15 cellular contexts compared by ENCODE assay signal in the genomic region with DNA sequence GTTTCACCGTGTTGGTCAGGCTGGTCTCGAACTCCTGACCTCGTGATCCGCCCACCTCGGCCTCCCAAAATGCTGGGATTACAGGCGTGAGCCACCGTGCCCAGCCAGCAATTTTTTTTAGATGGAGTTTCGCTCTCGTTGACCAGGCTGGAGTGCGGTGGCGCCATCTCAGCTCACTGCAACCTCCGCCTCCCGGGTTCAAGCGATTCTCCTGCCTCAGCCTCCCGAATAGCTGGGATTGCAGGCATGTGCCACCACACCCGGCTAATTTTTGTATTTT. TPM values are rescaled to one million over a fixed set of nuclear protein-coding genes. Genes with fewer than 3 reads are reported as not detected.
DNase-seq lines count a peak whose midpoint lies in the region; ATAC-seq, FAIRE-seq and TF ChIP-seq lines count a peak whose summit lies in the region.
"Not testable (repeated sequence)": the region's sequence is repeated elsewhere in the genome, so short reads cannot be mapped to it uniquely, and the experiment has no call there.
"Had no signal": no experiment of that assay in that cellular context is flagged by ENCODE, and none has a peak within 500 bp of the region (broad histone marks: within the 10 kb centered on the region; RNA-seq: fewer than 3 reads in every experiment).

No MANE protein-coding gene starts in this region.

- whole genome bisulfite sequencing in GM23248 (ENCODE audit: low coverage in 1 of 2, low lambda C conversion rate in 2 of 2, missing lambda C conversion rate in 2 of 2), 2 experiments, result 93 to 98% methylated on average over 16 of the region's 16 CpGs
- WGBS in H1 (ENCODE audit: extremely low coverage in 1 of 2, insufficient coverage in 1 of 2, insufficient read length in 1 of 2, insufficient replicate concordance in 2 of 2, low coverage in 1 of 2, low lambda C conversion rate in 2 of 2, missing lambda C conversion rate in 1 of 2), 2 experiments, result 94% methylated on average over 16 of the region's 16 CpGs; no CpG with 5 or more reads in 1 of the 2 experiments
- WGBS in smooth muscle cell (ENCODE audit: low lambda C conversion rate), result 95% methylated on average over 16 of the region's 16 CpGs

- H3K36me3 ChIP-seq in GM23248 (ENCODE audit: low read depth) (peaks cover 16% of the 10 kb centered on the region), PC-3 (ENCODE audit: low read depth, low read length) (peaks cover 12% of the 10 kb centered on the region; the same call in 1 of the 2 replicates), H1 (ENCODE audit: control insufficient read depth in 2 of 4, insufficient read depth in 4 of 4, low read length in 3 of 4) (peaks cover 3 to 18% (median 11%) of the 10 kb centered on the region in 4 experiments; a peak in 7 of 8 replicates), smooth muscle cell (ENCODE audit: low read depth) (peaks cover 14% of the 10 kb centered on the region)
- peaks cover 0 to 14% (median 5%) of the 10 kb centered on the region in 3 experiments for H3K36me3 ChIP-seq in naive thymus-derived CD4-positive, alpha-beta T cell (ENCODE audit: control insufficient read depth in 2 of 3, insufficient read depth in 3 of 3, low read length in 3 of 3)

- H4K8ac ChIP-seq in H1 (ENCODE audit: extremely low read depth, insufficient read depth, low read length), result peak overlapping the region; percentile 66

- intact Hi-C loops in PC-3 (cut with micrococcal nuclease), result not testable (repeated sequence)
- intact Hi-C loops in activated CD4-positive, alpha-beta memory T cell treated with anti-CD3 and anti-CD28 coated beads for 36 hours (cut with micrococcal nuclease), result loop anchor here (10.0 kb wide), 2 partner anchors 1729 to 1801 kb away; a partner anchor contains a TSS
- intact Hi-C loops in naive thymus-derived CD4-positive, alpha-beta T cell (cut with micrococcal nuclease), result loop anchor here in 1 of 2 donors (10.0 kb wide), 3 partner anchors 1729 to 1899 kb away; a partner anchor contains a TSS

- H3K27me3 ChIP-seq in GM23248 (replicated peaks; ENCODE audit: insufficient read depth); PC-3 (ENCODE audit: low read length); H1 (replicated peaks in 1 of 4; ENCODE audit: control insufficient read depth in 3 of 4, extremely low read depth in 1 of 4, insufficient read depth in 3 of 4, low read length in 3 of 4); naive thymus-derived CD4-positive, alpha-beta T cell (ENCODE audit: control insufficient read depth in 2 of 2, insufficient read depth in 2 of 2, low read length in 2 of 2); smooth muscle cell (ENCODE audit: low read depth): not testable (repeated sequence)

- peaks cover 19% of the 10 kb centered on the region for H3K36me3 Mint-ChIP-seq in activated CD4-positive, alpha-beta memory T cell treated with anti-CD3 and anti-CD28 coated beads for 36 hours
- H3K36me3 Mint-ChIP-seq in activated naive CD4-positive, alpha-beta T cell treated with anti-CD3 and anti-CD28 coated beads, Interleukin-2, amount 50 U/mL, for 72 hours, result peaks cover 14 to 30% of the 10 kb centered on the region in 2 donors
- not testable (repeated sequence) for H3K36me3 Mint-ChIP-seq in naive thymus-derived CD4-positive, alpha-beta T cell

- not testable (repeated sequence) for H3K9ac ChIP-seq in GM23248; PC-3 (ENCODE audit: low read length); H1 (replicated peaks in 1 of 4; ENCODE audit: extremely low read depth in 1 of 4, low read depth in 3 of 4, low read length in 3 of 4); smooth muscle cell (ENCODE audit: low read depth)

- peaks cover 42% of the 10 kb centered on the region for H3F3A ChIP-seq in GM23248 (ENCODE audit: insufficient read depth)
- H3F3A ChIP-seq in PC-3 (ENCODE audit: low read length, unreplicated experiment); smooth muscle cell (ENCODE audit: low read depth): not testable (repeated sequence)

- peak overlapping the region; percentile 99 for H3K4me3 ChIP-seq in AG09309 (ENCODE audit: control insufficient read depth, low read depth, low read length)
- H3K4me3 ChIP-seq in GM23248, result peak overlapping the region; percentile 95
- H3K4me3 ChIP-seq in PC-3 (ENCODE audit: low read length), result peak overlapping the region; percentile 98; the same call in 1 of the 2 replicates
- H3K4me3 ChIP-seq in H1 (ENCODE audit: extremely low read depth in 1 of 4, insufficient read depth in 2 of 4, low read depth in 3 of 4, low read length in 4 of 4); naive thymus-derived CD4-positive, alpha-beta T cell (ENCODE audit: low read length): not testable (repeated sequence)
- peak overlapping the region; percentile 97 for H3K4me3 ChIP-seq in smooth muscle cell

- TF ChIP-seq RAD21 in H1 (IDR thresholded peaks at IDR 0.05 in 1 of 2, conservative IDR thresholded peaks at IDR 0.05 in 1 of 2; ENCODE audit: low read depth in 2 of 2, low read length in 2 of 2), result not testable (repeated sequence)

- not testable (repeated sequence) for H3K27ac Mint-ChIP-seq in activated CD4-positive, alpha-beta memory T cell treated with anti-CD3 and anti-CD28 coated beads for 36 hours
- peak overlapping the region; percentile 99 to 100 for H3K27ac Mint-ChIP-seq in activated naive CD4-positive, alpha-beta T cell treated with anti-CD3 and anti-CD28 coated beads, Interleukin-2, amount 50 U/mL, for 72 hours
- H3K27ac Mint-ChIP-seq in naive thymus-derived CD4-positive, alpha-beta T cell, result peak overlapping the region in 1 of 9 donors; percentile 98

- FAIRE-seq in H1 (lab: Jason Lieb, UNC), result not testable (repeated sequence)

- not testable (repeated sequence) for H2AFZ ChIP-seq in GM23248; PC-3 (ENCODE audit: low read length); H1 (ENCODE audit: low read length); smooth muscle cell (ENCODE audit: low read depth)

- not testable (repeated sequence) for H4K5ac ChIP-seq in H1 (ENCODE audit: insufficient read length, low read depth, low read length)

- H3K79me1 ChIP-seq in H1 (ENCODE audit: low read depth, low read length), result not testable (repeated sequence)

- not testable (repeated sequence) for H2BK15ac ChIP-seq in H1 (ENCODE audit: low read length)

- H3K23ac ChIP-seq in H1 (ENCODE audit: insufficient read length), result not testable (repeated sequence)

- not testable (repeated sequence) for TF ChIP-seq CTCF in AG09309 (IDR thresholded peaks at IDR 0.05; ENCODE audit: control insufficient read depth, insufficient read depth, low read depth, low read length, missing control alignments); PC-3 (conservative IDR thresholded peaks at IDR 0.05; ENCODE audit: low read depth, low read length); H1 (IDR thresholded peaks at IDR 0.05; ENCODE audit: control extremely low read depth in 1 of 3, insufficient read depth in 1 of 3, low read depth in 1 of 3, low read length in 3 of 3); smooth muscle cell (IDR thresholded peaks at IDR 0.05; ENCODE audit: borderline replicate concordance, insufficient read depth, poor library complexity, severe bottlenecking)

- not testable (repeated sequence) for TF ChIP-seq POLR2A in H1 (IDR thresholded peaks at IDR 0.05; ENCODE audit: control extremely low read depth in 1 of 2, low read depth in 2 of 2, low read length in 2 of 2)

- H3K79me2 ChIP-seq in GM23248 (ENCODE audit: insufficient read depth) (peaks cover 63% of the 10 kb centered on the region), PC-3 (ENCODE audit: low read length) (peaks cover 67% of the 10 kb centered on the region), H1 (ENCODE audit: control insufficient read depth in 1 of 2, insufficient read depth in 2 of 2, low read length in 2 of 2) (peaks cover 15 to 57% of the 10 kb centered on the region in 2 experiments), smooth muscle cell (ENCODE audit: low read depth) (peaks cover 58% of the 10 kb centered on the region)

- not testable (repeated sequence) for H3K27me3 Mint-ChIP-seq in activated CD4-positive, alpha-beta memory T cell treated with anti-CD3 and anti-CD28 coated beads for 36 hours; naive thymus-derived CD4-positive, alpha-beta T cell

- not testable (repeated sequence) for TF ChIP-seq EP300 in H1 (IDR thresholded peaks at IDR 0.05; ENCODE audit: borderline replicate concordance in 1 of 2, low read depth in 2 of 2, low read length in 2 of 2)

- BruUV-seq in PC-3 (replicated peaks; lab: Mats Ljungman, UMichigan), result not testable (repeated sequence)

- H2BK120ac ChIP-seq in H1 (replicated peaks; ENCODE audit: low read depth, low read length), result not testable (repeated sequence)

- peaks cover 27% of the 10 kb centered on the region for H3K4me1 Mint-ChIP-seq in activated CD4-positive, alpha-beta memory T cell treated with anti-CD3 and anti-CD28 coated beads for 36 hours (ENCODE audit: low read depth)
- H3K4me1 Mint-ChIP-seq in naive thymus-derived CD4-positive, alpha-beta T cell, result peaks cover 8 to 40% (median 25%) of the 10 kb centered on the region in 7 donors

- H3K4me3 Mint-ChIP-seq in activated CD4-positive, alpha-beta memory T cell treated with anti-CD3 and anti-CD28 coated beads for 36 hours, result peak overlapping the region; percentile 97
- peak overlapping the region in 7 of 10 donors; percentile 21 to 99 (median 96) for H3K4me3 Mint-ChIP-seq in naive thymus-derived CD4-positive, alpha-beta T cell

- not testable (repeated sequence) for H3K14ac ChIP-seq in H1 (ENCODE audit: insufficient read length)

- POLR2A ChIA-PET in PC-3 (lab: Charles Lee; ENCODE audit: unreplicated experiment); activated CD4-positive, alpha-beta memory T cell treated with anti-CD3 and anti-CD28 coated beads for 36 hours (lab: Charles Lee): not testable (repeated sequence)
- POLR2A ChIA-PET in H1 (lab: Charles Lee; ENCODE audit: partially characterized antibody), result interaction anchor here (1.0 to 9.6 kb wide), 10 partner anchors 8 to 143 kb away, joined by 3 to 100 read pairs (median 4); no protein-coding TSS in a partner anchor
- POLR2A ChIA-PET in naive thymus-derived CD4-positive, alpha-beta T cell (lab: Charles Lee), result interaction anchor here (1.0 kb wide), 1 partner anchor 25 kb away, joined by 3 read pairs; no protein-coding TSS in a partner anchor

- H2BK12ac ChIP-seq in H1 (ENCODE audit: low read depth, low read length), result not testable (repeated sequence)

- DNase-seq in AG09309 (ENCODE audit: low read depth); GM23248; PC-3; activated CD4-positive, alpha-beta memory T cell treated with anti-CD3 and anti-CD28 coated beads for 36 hours; activated naive CD4-positive, alpha-beta T cell treated with anti-CD3 and anti-CD28 coated beads, Interleukin-2, amount 50 U/mL, for 72 hours (ENCODE audit: low spot score in 2 of 2); H1 (ENCODE audit: low read depth in 1 of 2, low spot score in 2 of 2); naive thymus-derived CD4-positive, alpha-beta T cell; smooth muscle cell (lab: John Stamatoyannopoulos, UW; ENCODE audit: unreplicated experiment): not testable (repeated sequence)

- peaks cover 39% of the 10 kb centered on the region for H3K4me1 ChIP-seq in GM23248 (ENCODE audit: insufficient read depth)
- H3K4me1 ChIP-seq in PC-3 (ENCODE audit: insufficient read depth, low read length), result peaks cover 20% of the 10 kb centered on the region; the same call in 1 of the 2 replicates
- H3K4me1 ChIP-seq in H1 (replicated peaks in 1 of 4; ENCODE audit: control insufficient read depth in 3 of 4, insufficient read depth in 4 of 4, low read length in 3 of 4); naive thymus-derived CD4-positive, alpha-beta T cell (ENCODE audit: control insufficient read depth in 2 of 2, insufficient read depth in 2 of 2, low read length in 2 of 2): not testable (repeated sequence)
- peaks cover 20% of the 10 kb centered on the region for H3K4me1 ChIP-seq in smooth muscle cell (ENCODE audit: low read depth)

- not testable (repeated sequence) for H3K9me3 ChIP-seq in GM23248 (ENCODE audit: low read depth); PC-3 (ENCODE audit: low read length); H1 (ENCODE audit: insufficient read depth in 2 of 2, low read depth in 1 of 2, low read length in 1 of 2); naive thymus-derived CD4-positive, alpha-beta T cell (ENCODE audit: control insufficient read depth in 2 of 3, low read length in 3 of 3); smooth muscle cell (replicated peaks; ENCODE audit: low read depth)

- in situ Hi-C loops in GM23248 (cut with MboI), result not testable (repeated sequence)

- not testable (repeated sequence) for H3K4ac ChIP-seq in H1 (replicated peaks; ENCODE audit: insufficient read length, low read depth, low read length)

- not testable (repeated sequence) for H3K9me2 ChIP-seq in GM23248 (ENCODE audit: insufficient read depth); PC-3 (replicated peaks; ENCODE audit: low read length)

- peak overlapping the region; percentile 100 for H3K27ac ChIP-seq in GM23248
- not testable (repeated sequence) for H3K27ac ChIP-seq in PC-3 (ENCODE audit: low read length); H1 (ENCODE audit: low read depth, low read length); naive thymus-derived CD4-positive, alpha-beta T cell (ENCODE audit: low read depth, low read length); smooth muscle cell (ENCODE audit: low read depth)

- H4K91ac ChIP-seq in H1 (replicated peaks; ENCODE audit: insufficient read length, low read length), result not testable (repeated sequence)

- not testable (repeated sequence) for H2BK20ac ChIP-seq in H1 (ENCODE audit: low read length)

- not testable (repeated sequence) for H4K20me1 ChIP-seq in GM23248 (ENCODE audit: insufficient read depth); PC-3 (ENCODE audit: low read length)
- H4K20me1 ChIP-seq in H1 (replicated peaks in 1 of 2; ENCODE audit: control insufficient read depth in 1 of 2, insufficient read depth in 2 of 2, low read length in 2 of 2) (peaks cover 5 to 11% of the 10 kb centered on the region in 2 experiments), smooth muscle cell (ENCODE audit: low read depth) (peaks cover 56% of the 10 kb centered on the region)

- not testable (repeated sequence) for H3K23me2 ChIP-seq in H1 (ENCODE audit: low read depth, low read length)

- H3K4me2 ChIP-seq in GM23248 (ENCODE audit: unreplicated experiment) (peak overlapping the region; percentile 79), PC-3 (ENCODE audit: low read length) (peak overlapping the region; percentile 88), H1 (ENCODE audit: insufficient read depth in 1 of 2, low read depth in 2 of 2, low read length in 2 of 2) (peak overlapping the region in 1 of 2 experiments; percentile 4; a peak in 1 of 4 replicates), smooth muscle cell (peak overlapping the region; percentile 98)

- not testable (repeated sequence) for ATAC-seq in PC-3; activated naive CD4-positive, alpha-beta T cell treated with anti-CD3 and anti-CD28 coated beads, Interleukin-2, amount 50 U/mL, for 72 hours; naive thymus-derived CD4-positive, alpha-beta T cell

- H2AK5ac ChIP-seq in H1 (ENCODE audit: low read depth, low read length), result not testable (repeated sequence)

- not testable (repeated sequence) for H2BK5ac ChIP-seq in H1 (ENCODE audit: low read depth, low read length)

- CTCF ChIA-PET in PC-3 (lab: Charles Lee); activated CD4-positive, alpha-beta memory T cell treated with anti-CD3 and anti-CD28 coated beads for 36 hours (lab: Charles Lee); H1 (lab: Charles Lee; ENCODE audit: partially characterized antibody); naive thymus-derived CD4-positive, alpha-beta T cell (lab: Charles Lee): not testable (repeated sequence)

- not testable (repeated sequence) for H3K18ac ChIP-seq in H1 (ENCODE audit: extremely low read depth, low read length)

- H3K56ac ChIP-seq in H1 (replicated peaks; ENCODE audit: insufficient read length, low read depth, low read length), result not testable (repeated sequence)

- not testable (repeated sequence) for H3K9me3 Mint-ChIP-seq in activated CD4-positive, alpha-beta memory T cell treated with anti-CD3 and anti-CD28 coated beads for 36 hours; activated naive CD4-positive, alpha-beta T cell treated with anti-CD3 and anti-CD28 coated beads, Interleukin-2, amount 50 U/mL, for 72 hours; naive thymus-derived CD4-positive, alpha-beta T cell

RNA-seq across cellular contexts. Expression of a gene that starts 2.0 kb away (rescaled TPM):
- total RNA-seq in GM23248 (2014; rRNA removed; shearing (Covaris generic)), result 148 and 154 TPM in 2 replicates
- polyA plus RNA-seq in GM23248 (2016; fragmentation: Nextera tagmentation; extraction: Ambion mirVana) (118 and 120 TPM in 2 replicates), H1 (2011; rRNA removed) (26.7 and 38.8 TPM in 2 replicates), smooth muscle cell (42.9 and 45.5 TPM in 2 replicates)
- total RNA-seq in PC-3 (2014; rRNA removed) (53.0 and 62.0 TPM in 2 replicates), smooth muscle cell (70.7 and 74.7 TPM in 2 replicates)
- 100 to 1,000 TPM; 145 to 153 TPM for total RNA-seq in activated CD4-positive, alpha-beta memory T cell treated with anti-CD3 and anti-CD28 coated beads for 36 hours
- total RNA-seq in activated naive CD4-positive, alpha-beta T cell treated with anti-CD3 and anti-CD28 coated beads, Interleukin-2, amount 50 U/mL, for 72 hours, result 100 to 1,000 TPM; 124 to 138 TPM
- 160 and 176 TPM in 2 replicates for total RNA-seq in H1 (2021; fragmentation: NEBNext Ultra II Directional; extraction: Animal tissue kit (Norgen Biotek cat#: 25700))
- polyA plus RNA-seq in H1 (2011; cell fraction: cytosol; rRNA removed), result 49.9 TPM
- polyA plus RNA-seq in H1 (2011; cell fraction: nucleus; rRNA removed), result 26.3 TPM
- 51.7 to 99.1 TPM (median 63.7 TPM) in 4 replicates for polyA plus RNA-seq in H1 (2012, experiment 1 of 2)
- polyA plus RNA-seq in H1 (2012, experiment 2 of 2), result 5.4 TPM
- 82.0 TPM for polyA plus RNA-seq in H1 (2013, experiment 1 of 2)
- polyA plus RNA-seq in H1 (2013, experiment 2 of 2), result 86.0 TPM
- polyA minus RNA-seq in H1 (2011; rRNA and poly(A)+ RNA removed), result 76.8 and 116 TPM in 2 replicates
- 66.3 TPM for polyA minus RNA-seq in H1 (2011; cell fraction: cytosol; rRNA and poly(A)+ RNA removed)
- 117 TPM for polyA minus RNA-seq in H1 (2011; cell fraction: nucleus; rRNA and poly(A)+ RNA removed)
- 100 to 1,000 TPM in 1 of 5 experiments, 10 to 100 TPM in 4; 46.6 to 118 (median 75.1) TPM for total RNA-seq in naive thymus-derived CD4-positive, alpha-beta T cell
- polyA plus RNA-seq in naive thymus-derived CD4-positive, alpha-beta T cell, result 10 to 100 TPM; 24.8 to 34.1 TPM

RNA-seq across cellular contexts. Expression of a gene that starts 15.7 kb away (rescaled TPM):
- total RNA-seq in GM23248 (2014; rRNA removed; shearing (Covaris generic)), result 0.25 and 0.43 TPM in 2 replicates
- polyA plus RNA-seq in GM23248 (2016; fragmentation: Nextera tagmentation; extraction: Ambion mirVana), result 0.90 and 1.3 TPM in 2 replicates
- 5.7 and 8.1 TPM in 2 replicates for total RNA-seq in PC-3 (2014; rRNA removed)
- total RNA-seq in activated CD4-positive, alpha-beta memory T cell treated with anti-CD3 and anti-CD28 coated beads for 36 hours, result not detected
- not detected for total RNA-seq in activated naive CD4-positive, alpha-beta T cell treated with anti-CD3 and anti-CD28 coated beads, Interleukin-2, amount 50 U/mL, for 72 hours
- total RNA-seq in H1 (2021; fragmentation: NEBNext Ultra II Directional; extraction: Animal tissue kit (Norgen Biotek cat#: 25700)), result 1.1 TPM in 2 replicates
- 2.0 and 2.9 TPM in 2 replicates for polyA plus RNA-seq in H1 (2011; rRNA removed)
- 2.6 TPM for polyA plus RNA-seq in H1 (2011; cell fraction: cytosol; rRNA removed)
- polyA plus RNA-seq in H1 (2011; cell fraction: nucleus; rRNA removed), result 5.7 TPM
- polyA plus RNA-seq in H1 (2012, experiment 1 of 2), result 1.7 to 2.6 TPM (median 2.2 TPM) in 4 replicates
- 0.26 TPM for polyA plus RNA-seq in H1 (2012, experiment 2 of 2)
- 1.4 TPM for polyA plus RNA-seq in H1 (2013, experiment 1 of 2)
- polyA plus RNA-seq in H1 (2013, experiment 2 of 2), result 1.3 TPM
- 2.9 and 5.3 TPM in 2 replicates for polyA minus RNA-seq in H1 (2011; rRNA and poly(A)+ RNA removed)
- polyA minus RNA-seq in H1 (2011; cell fraction: cytosol; rRNA and poly(A)+ RNA removed), result 1.0 TPM
- 11.1 TPM for polyA minus RNA-seq in H1 (2011; cell fraction: nucleus; rRNA and poly(A)+ RNA removed)
- under 1 TPM in 2 of 5 experiments, not detected in 3; 0.10 to 0.34 TPM for total RNA-seq in naive thymus-derived CD4-positive, alpha-beta T cell
- polyA plus RNA-seq in naive thymus-derived CD4-positive, alpha-beta T cell, result not detected
- total RNA-seq in smooth muscle cell, result 0.40 and 1.1 TPM in 2 replicates
- polyA plus RNA-seq in smooth muscle cell, result 0.67 TPM in 1 of 2 replicates, not detected in the other
- total RNA-seq: breast epithelium, glomerular endothelial cell, pancreas, SJSA1, subcutaneous adipose tissue, ureter had no signal
- polyA plus RNA-seq: adipose tissue had no signal

RNA-seq across cellular contexts. Expression of a gene that starts 45.7 kb away (rescaled TPM):
- 29.4 and 33.9 TPM in 2 replicates for total RNA-seq in GM23248 (2014; rRNA removed; shearing (Covaris generic))
- polyA plus RNA-seq in GM23248 (2016; fragmentation: Nextera tagmentation; extraction: Ambion mirVana) (25.2 and 27.1 TPM in 2 replicates), H1 (2011; rRNA removed) (2.7 and 5.3 TPM in 2 replicates), smooth muscle cell (11.9 and 16.8 TPM in 2 replicates)
- total RNA-seq in PC-3 (2014; rRNA removed) (23.1 and 23.7 TPM in 2 replicates), smooth muscle cell (28.9 and 38.3 TPM in 2 replicates)
- 10 to 100 TPM; 21.7 to 23.4 TPM for total RNA-seq in activated CD4-positive, alpha-beta memory T cell treated with anti-CD3 and anti-CD28 coated beads for 36 hours
- total RNA-seq in activated naive CD4-positive, alpha-beta T cell treated with anti-CD3 and anti-CD28 coated beads, Interleukin-2, amount 50 U/mL, for 72 hours, result 10 to 100 TPM; 21.1 to 47.6 TPM
- total RNA-seq in H1 (2021; fragmentation: NEBNext Ultra II Directional; extraction: Animal tissue kit (Norgen Biotek cat#: 25700)), result 19.2 and 20.4 TPM in 2 replicates
- polyA plus RNA-seq in H1 (2011; cell fraction: cytosol; rRNA removed), result 8.7 TPM
- 1.9 TPM for polyA plus RNA-seq in H1 (2011; cell fraction: nucleus; rRNA removed)
- 7.9 to 17.8 TPM (median 9.0 TPM) in 4 replicates for polyA plus RNA-seq in H1 (2012, experiment 1 of 2)
- polyA plus RNA-seq in H1 (2012, experiment 2 of 2), result 1.00 TPM
- polyA plus RNA-seq in H1 (2013, experiment 1 of 2), result 14.9 TPM
- 14.1 TPM for polyA plus RNA-seq in H1 (2013, experiment 2 of 2)
- 4.3 and 6.2 TPM in 2 replicates for polyA minus RNA-seq in H1 (2011; rRNA and poly(A)+ RNA removed)
- 7.9 TPM for polyA minus RNA-seq in H1 (2011; cell fraction: cytosol; rRNA and poly(A)+ RNA removed)
- 16.1 TPM for polyA minus RNA-seq in H1 (2011; cell fraction: nucleus; rRNA and poly(A)+ RNA removed)
- 10 to 100 TPM in 4 of 5 experiments, 1 to 10 TPM in 1; 9.0 to 34.0 (median 12.1) TPM for total RNA-seq in naive thymus-derived CD4-positive, alpha-beta T cell
- polyA plus RNA-seq in naive thymus-derived CD4-positive, alpha-beta T cell, result 1 to 10 TPM; 3.1 to 4.0 TPM
